Comparison of ENCODE assay signal across 15 cellular contexts in the genomic region with DNA sequence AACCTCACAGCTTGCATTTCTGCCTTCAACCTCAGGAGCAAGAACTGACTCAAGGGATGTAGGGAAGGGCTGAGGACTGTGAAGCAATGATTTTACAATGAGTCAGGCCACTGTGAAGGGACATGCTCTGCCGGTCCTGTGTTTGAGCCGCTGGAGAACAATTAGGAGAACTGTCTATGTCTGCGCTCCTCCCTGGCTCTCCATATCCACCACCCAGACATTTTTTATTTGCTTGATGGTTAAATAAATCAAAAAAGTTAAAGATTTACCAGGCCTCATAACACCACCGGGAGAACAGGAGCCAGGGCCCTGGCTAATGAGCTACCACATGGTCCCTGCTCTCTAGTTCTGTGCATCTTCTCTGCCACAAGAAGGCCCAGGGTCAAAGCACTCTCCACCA. TPM values are rescaled to one million over a fixed set of nuclear protein-coding genes. Genes with fewer than 3 reads are reported as not detected.
DNase-seq lines count a peak whose midpoint lies in the region; ATAC-seq and TF ChIP-seq lines count a peak whose summit lies in the region.
"Had no signal": no experiment of that assay in that cellular context is flagged by ENCODE, and none has a peak within 500 bp of the region (broad histone marks: within the 10 kb centered on the region; RNA-seq: fewer than 3 reads in every experiment).

No MANE protein-coding gene starts in this region.

- peaks cover 3% of the 10 kb centered on the region for H3K4me1 ChIP-seq in RWPE2 (ENCODE audit: insufficient read depth, poor library complexity, severe bottlenecking)
- peaks cover 43% of the 10 kb centered on the region for H3K4me1 ChIP-seq in fibroblast of lung (ENCODE audit: control insufficient read depth, extremely low read depth, insufficient read depth, low read length)
- H3K4me1 ChIP-seq in naive thymus-derived CD4-positive, alpha-beta T cell (ENCODE audit: control insufficient read depth in 2 of 2, insufficient read depth in 2 of 2, low read length in 2 of 2) = peaks cover 0 to 5% of the 10 kb centered on the region in 2 donors

- POLR2A ChIA-PET in naive thymus-derived CD4-positive, alpha-beta T cell (lab: Charles Lee) = no interaction called here

- H3K4me3 Mint-ChIP-seq in naive thymus-derived CD4-positive, alpha-beta T cell = no peak overlapping the region
- no peak overlapping the region for H3K4me3 Mint-ChIP-seq in activated CD8-positive, alpha-beta memory T cell treated with anti-CD3 and anti-CD28 coated beads, Interleukin-2, amount 10 ng/mL, durations not matched to agents 7 days and 5 days
- H3K4me3 Mint-ChIP-seq: activated naive CD4-positive, alpha-beta T cell treated with anti-CD3 and anti-CD28 coated beads, Interleukin-2, amount 10 ng/mL, durations not matched to agents 7 days and 5 days; CD8-positive, alpha-beta memory T cell had no signal

- intact Hi-C loops in naive thymus-derived CD4-positive, alpha-beta T cell (cut with micrococcal nuclease) = no loop called here

- DNase-seq in DMS53 treated with DMSO at 0.1 percent for 48 hours (lab: John Stamatoyannopoulos, UW; ENCODE audit: unreplicated experiment) = peak; percentile 10
- DNase-seq in RWPE2 (ENCODE audit: low spot score) = no peak
- DNase-seq in fibroblast of lung (ENCODE audit: low read depth in 2 of 2) = peak; percentile 49 to 51
- DNase-seq in renal cortical epithelial cell (ENCODE audit: low read depth) = peak; percentile 96
- no peak for DNase-seq in naive thymus-derived CD4-positive, alpha-beta T cell
- DNase-seq in activated CD8-positive, alpha-beta memory T cell treated with anti-CD3 and anti-CD28 coated beads, Interleukin-2, amount 10 ng/mL, durations not matched to agents 7 days and 5 days = no peak
- no peak for DNase-seq in cortex of kidney (lab: John Stamatoyannopoulos, UW)
- DNase-seq: activated naive CD4-positive, alpha-beta T cell treated with anti-CD3 and anti-CD28 coated beads, Interleukin-2, amount 10 ng/mL, durations not matched to agents 7 days and 5 days; CD8-positive, alpha-beta memory T cell; NCI-H1694 treated with DMSO at 0.1 percent for 48 hours; NCI-H524; PC-9; stimulated activated CD4-positive, alpha-beta T cell treated with anti-CD3 and anti-CD28 coated beads, Interleukin-12 subunit alpha, Interleukin-12 subunit beta, amount 100 ng/mL, for 4 hours; stomach had no signal

- H3K9ac ChIP-seq in fibroblast of lung (ENCODE audit: insufficient read depth, low read length) = no peak overlapping the region

- H3K36me3 Mint-ChIP-seq in naive thymus-derived CD4-positive, alpha-beta T cell = peaks cover 6 to 85% (median 60%) of the 10 kb centered on the region in 5 donors
- H3K36me3 Mint-ChIP-seq in activated CD8-positive, alpha-beta memory T cell treated with anti-CD3 and anti-CD28 coated beads, Interleukin-2, amount 10 ng/mL, durations not matched to agents 7 days and 5 days = peaks cover 12% of the 10 kb centered on the region

- no peaks in the 10 kb centered on the region for H4K20me1 ChIP-seq in fibroblast of lung (ENCODE audit: control insufficient read depth, extremely low read depth, insufficient read depth, low read length)

- H2AFZ ChIP-seq in fibroblast of lung (ENCODE audit: low read length) = no peak overlapping the region
- H2AFZ ChIP-seq: PC-9 had no signal

- no peaks in the 10 kb centered on the region for H3K27me3 Mint-ChIP-seq in naive thymus-derived CD4-positive, alpha-beta T cell
- H3K27me3 Mint-ChIP-seq in activated CD8-positive, alpha-beta memory T cell treated with anti-CD3 and anti-CD28 coated beads, Interleukin-2, amount 10 ng/mL, durations not matched to agents 7 days and 5 days = no peaks in the 10 kb centered on the region

- H3K36me3 ChIP-seq in RWPE2 (ENCODE audit: low read depth) (peaks cover 72% of the 10 kb centered on the region), fibroblast of lung (ENCODE audit: control insufficient read depth, insufficient read depth, low read length) (peaks cover 14% of the 10 kb centered on the region)
- peaks cover 0 to 75% (median 11%) of the 10 kb centered on the region in 3 experiments for H3K36me3 ChIP-seq in naive thymus-derived CD4-positive, alpha-beta T cell (ENCODE audit: control insufficient read depth in 2 of 3, insufficient read depth in 3 of 3, low read length in 3 of 3)

- H3K27me3 ChIP-seq in RWPE2 (ENCODE audit: insufficient read depth, poor library complexity, severe bottlenecking) = no peaks in the 10 kb centered on the region
- no peaks in the 10 kb centered on the region for H3K27me3 ChIP-seq in fibroblast of lung (ENCODE audit: control insufficient read depth, insufficient read depth, low read length)
- no peaks in the 10 kb centered on the region for H3K27me3 ChIP-seq in naive thymus-derived CD4-positive, alpha-beta T cell (ENCODE audit: control insufficient read depth in 2 of 2, insufficient read depth in 2 of 2, low read length in 2 of 2)
- H3K27me3 ChIP-seq: cardiac muscle cell, stomach had no signal

- H3K79me2 ChIP-seq in fibroblast of lung (ENCODE audit: control insufficient read depth, insufficient read depth, low read length) = no peaks in the 10 kb centered on the region

- no peaks in the 10 kb centered on the region for H3K9me3 Mint-ChIP-seq in naive thymus-derived CD4-positive, alpha-beta T cell
- no peaks in the 10 kb centered on the region for H3K9me3 Mint-ChIP-seq in activated CD8-positive, alpha-beta memory T cell treated with anti-CD3 and anti-CD28 coated beads, Interleukin-2, amount 10 ng/mL, durations not matched to agents 7 days and 5 days (ENCODE audit: low read depth)
- H3K9me3 Mint-ChIP-seq: activated naive CD4-positive, alpha-beta T cell treated with anti-CD3 and anti-CD28 coated beads, Interleukin-2, amount 10 ng/mL, durations not matched to agents 7 days and 5 days; CD8-positive, alpha-beta memory T cell had no signal

- H3K27ac ChIP-seq in RWPE2 (ENCODE audit: poor library complexity, severe bottlenecking) = no peak overlapping the region
- peak overlapping the region; percentile 7 for H3K27ac ChIP-seq in fibroblast of lung (ENCODE audit: insufficient read depth, low read length)
- H3K27ac ChIP-seq in naive thymus-derived CD4-positive, alpha-beta T cell (ENCODE audit: low read depth, low read length) = no peak overlapping the region
- H3K27ac ChIP-seq: cardiac muscle cell, PC-9, stomach had no signal

- CTCF ChIA-PET in naive thymus-derived CD4-positive, alpha-beta T cell (lab: Charles Lee) = interaction anchor here (0.6 kb wide), 1 partner anchor 12 kb away, joined by 3 read pairs; no protein-coding TSS in a partner anchor
- CTCF ChIA-PET in activated CD8-positive, alpha-beta memory T cell treated with anti-CD3 and anti-CD28 coated beads, Interleukin-2, amount 10 ng/mL, durations not matched to agents 7 days and 5 days (lab: Charles Lee) = interaction anchor here (1.0 to 1.7 kb wide), 3 partner anchors 13 to 51 kb away, joined by 3 to 5 read pairs (median 4); no protein-coding TSS in a partner anchor

- no peak overlapping the region for H3K4me2 ChIP-seq in fibroblast of lung (ENCODE audit: extremely low read depth, insufficient read depth, low read length)
- H3K4me2 ChIP-seq: PC-9 had no signal

- H3K27ac Mint-ChIP-seq in naive thymus-derived CD4-positive, alpha-beta T cell = peak overlapping the region in 1 of 9 donors; percentile 13
- no peak overlapping the region for H3K27ac Mint-ChIP-seq in activated CD8-positive, alpha-beta memory T cell treated with anti-CD3 and anti-CD28 coated beads, Interleukin-2, amount 10 ng/mL, durations not matched to agents 7 days and 5 days
- H3K27ac Mint-ChIP-seq: activated naive CD4-positive, alpha-beta T cell treated with anti-CD3 and anti-CD28 coated beads, Interleukin-2, amount 10 ng/mL, durations not matched to agents 7 days and 5 days; CD8-positive, alpha-beta memory T cell had no signal

- H3K4me1 Mint-ChIP-seq in naive thymus-derived CD4-positive, alpha-beta T cell = peaks cover 0 to 6% (median 0%) of the 10 kb centered on the region in 7 donors
- peaks cover 7% of the 10 kb centered on the region for H3K4me1 Mint-ChIP-seq in activated CD8-positive, alpha-beta memory T cell treated with anti-CD3 and anti-CD28 coated beads, Interleukin-2, amount 10 ng/mL, durations not matched to agents 7 days and 5 days
- H3K4me1 Mint-ChIP-seq: activated naive CD4-positive, alpha-beta T cell treated with anti-CD3 and anti-CD28 coated beads, Interleukin-2, amount 10 ng/mL, durations not matched to agents 7 days and 5 days had no signal

- H3K4me3 ChIP-seq in RWPE2 (ENCODE audit: severe bottlenecking) = no peak overlapping the region
- H3K4me3 ChIP-seq in fibroblast of lung (replicated peaks in 1 of 4; ENCODE audit: control extremely low read depth in 1 of 4, insufficient read depth in 1 of 4, low read depth in 3 of 4, low read length in 4 of 4) = no peak overlapping the region
- no peak overlapping the region for H3K4me3 ChIP-seq in naive thymus-derived CD4-positive, alpha-beta T cell (ENCODE audit: low read length)
- H3K4me3 ChIP-seq: cardiac muscle cell, PC-9, stomach had no signal

- ATAC-seq in RWPE2 (ENCODE audit: low read depth) = 0 out of 3 replicates have a peak, but pooled peaks have one; percentile 22
- ATAC-seq in naive thymus-derived CD4-positive, alpha-beta T cell = no peak
- no peak for ATAC-seq in activated CD8-positive, alpha-beta memory T cell treated with anti-CD3 and anti-CD28 coated beads, Interleukin-2, amount 10 ng/mL, durations not matched to agents 7 days and 5 days

- H3K9me3 ChIP-seq in RWPE2 (ENCODE audit: severe bottlenecking) (no peaks in the 10 kb centered on the region), fibroblast of lung (ENCODE audit: control insufficient read depth, insufficient read depth, low read depth, low read length) (no peaks in the 10 kb centered on the region)
- no peaks in the 10 kb centered on the region for H3K9me3 ChIP-seq in naive thymus-derived CD4-positive, alpha-beta T cell (ENCODE audit: control insufficient read depth in 2 of 3, low read length in 3 of 3)
- H3K9me3 ChIP-seq: stomach had no signal

- TF ChIP-seq CTCF in RWPE2 (IDR thresholded peaks at IDR 0.05; ENCODE audit: poor library complexity, severe bottlenecking) (no peak), fibroblast of lung (conservative IDR thresholded peaks at IDR 0.05 in 1 of 2, IDR thresholded peaks at IDR 0.05 in 1 of 2; ENCODE audit: low read depth in 1 of 2, low read length in 2 of 2) (no peak)

RNA-seq across cellular contexts. Expression of a gene that starts 29.6 kb away (rescaled TPM):
- 228 and 398 TPM in 2 replicates for total RNA-seq in fibroblast of lung
- 509 and 525 TPM in 2 replicates for polyA plus RNA-seq in fibroblast of lung
- polyA plus RNA-seq in fibroblast of lung (2012) = 366 and 412 TPM in 2 replicates
- 711 and 936 TPM in 2 replicates for polyA minus RNA-seq in fibroblast of lung (ENCODE audit: low replicate concordance)
- total RNA-seq in renal cortical epithelial cell = 244 and 294 TPM in 2 replicates
- total RNA-seq in naive thymus-derived CD4-positive, alpha-beta T cell = 100 to 1,000 TPM; 110 to 219 (median 132) TPM
- polyA plus RNA-seq in naive thymus-derived CD4-positive, alpha-beta T cell = 100 to 1,000 TPM in 1 of 2 donors, 10 to 100 TPM in 1; 94.8 to 117 TPM
- total RNA-seq in activated CD8-positive, alpha-beta memory T cell treated with anti-CD3 and anti-CD28 coated beads, Interleukin-2, amount 10 ng/mL, durations not matched to agents 7 days and 5 days = 100 to 1,000 TPM; 123 to 178 TPM

RNA-seq across cellular contexts. Expression of a gene that starts 41.8 kb away (rescaled TPM):
- total RNA-seq in fibroblast of lung = 59.1 and 67.2 TPM in 2 replicates
- polyA plus RNA-seq in fibroblast of lung = 52.3 and 81.0 TPM in 2 replicates
- 42.8 and 74.7 TPM in 2 replicates for polyA plus RNA-seq in fibroblast of lung (2012)
- polyA minus RNA-seq in fibroblast of lung (ENCODE audit: low replicate concordance) = 77.8 and 102 TPM in 2 replicates
- total RNA-seq in renal cortical epithelial cell = 79.1 and 86.7 TPM in 2 replicates
- total RNA-seq in naive thymus-derived CD4-positive, alpha-beta T cell = 10 to 100 TPM; 16.8 to 59.3 (median 22.5) TPM
- polyA plus RNA-seq in naive thymus-derived CD4-positive, alpha-beta T cell = 10 to 100 TPM; 54.8 to 73.7 TPM
- total RNA-seq in activated CD8-positive, alpha-beta memory T cell treated with anti-CD3 and anti-CD28 coated beads, Interleukin-2, amount 10 ng/mL, durations not matched to agents 7 days and 5 days = 10 to 100 TPM; 63.8 to 73.5 TPM

Comparison
In these comparisons a context has a peak if more than half of its experiments do, and no peak if none do; other contexts are left out.
1. DNase-seq: peak in DMS53 treated with DMSO at 0.1 percent for 48 hours (single experiment), fibroblast of lung (2 of 2) and renal cortical epithelial cell (single experiment); none in RWPE2 (single experiment), naive thymus-derived CD4-positive, alpha-beta T cell (0 of 9), activated CD8-positive, alpha-beta memory T cell treated with anti-CD3 and anti-CD28 coated beads, Interleukin-2, amount 10 ng/mL, durations not matched to agents 7 days and 5 days (single experiment) and cortex of kidney (single experiment).